9 cellular contexts compared by ENCODE assay signal in genomic region chr3:173932624-173933023, GRCh38.
A peak's percentile ranks its signal among the peaks of the same experiment; 100 is the strongest.
DNase-seq lines count a peak whose midpoint lies in the region; ATAC-seq lines count a peak whose summit lies in the region.
"Had no signal": no experiment of that assay in that cellular context is flagged by ENCODE, and none has a peak within 500 bp of the region (broad histone marks: within the 10 kb centered on the region; RNA-seq: fewer than 3 reads in every experiment).

No MANE protein-coding gene starts in this region.

- DNase-seq in HPDE6-E6E7 (ENCODE audit: extremely low spot score) (peak; percentile 27), amniotic stem cell (lab: John Stamatoyannopoulos, UW) (peak; percentile 25), non-pigmented ciliary epithelial cell (ENCODE audit: low read depth) (peak; percentile 40), OCI-M2 (lab: John Stamatoyannopoulos, UW; ENCODE audit: unreplicated experiment) (no peak)
- DNase-seq in stimulated activated CD4-positive, alpha-beta T cell treated with anti-CD3 and anti-CD28 coated beads, Interleukin-15, amount 100 ng/mL, for 24 hours = no peak
- DNase-seq: activated CD8-positive, alpha-beta memory T cell treated with anti-CD3 and anti-CD28 coated beads, Interleukin-2, amount 50 U/mL, for 48 hours; NCI-H1694 had no signal

- ATAC-seq in GM18870 (IDR thresholded peaks at IDR 0.05; ENCODE audit: unreplicated experiment) (peak; percentile 83), HG03469 (IDR thresholded peaks at IDR 0.05; ENCODE audit: unreplicated experiment) (no peak)

Comparison
In these comparisons a context has a peak if more than half of its experiments do, and no peak if none do; other contexts are left out.
1. DNase-seq: peak in HPDE6-E6E7 (single experiment), amniotic stem cell (single experiment) and non-pigmented ciliary epithelial cell (single experiment); none in OCI-M2 (single experiment) and stimulated activated CD4-positive, alpha-beta T cell treated with anti-CD3 and anti-CD28 coated beads, Interleukin-15, amount 100 ng/mL, for 24 hours (single experiment).